In the genomic region with DNA sequence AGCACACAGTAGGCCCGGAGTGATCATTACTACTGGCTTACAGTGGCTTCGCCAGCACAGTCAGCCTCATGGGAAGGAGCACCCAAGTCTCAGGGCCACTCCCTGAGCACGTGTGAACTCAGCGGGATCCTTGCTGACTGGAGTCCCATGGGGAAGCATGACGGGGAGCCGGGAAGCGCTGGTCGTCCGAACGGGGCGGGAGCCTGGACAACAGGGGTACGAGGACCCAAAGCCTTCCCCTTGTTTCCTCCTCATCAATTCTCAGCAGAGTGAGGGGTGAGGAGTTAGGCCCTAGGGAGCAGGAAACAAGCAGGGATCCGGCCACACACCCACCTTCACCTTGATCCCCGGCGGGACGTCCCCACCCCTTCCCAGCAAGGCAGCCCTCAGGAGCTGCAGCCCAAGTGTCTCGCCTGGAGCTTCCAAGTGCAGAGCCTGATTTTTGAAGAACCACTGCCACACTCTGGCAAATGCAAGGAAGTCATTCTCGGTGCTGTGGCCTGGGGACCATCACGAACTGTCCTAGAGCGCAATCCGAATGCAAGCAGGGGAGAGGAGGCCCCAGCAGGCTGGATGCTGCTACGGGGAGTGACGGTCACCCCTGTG, we compare ENCODE assay signal across 8 cellular contexts.
DNase-seq lines count a peak whose midpoint lies in the region; ATAC-seq and TF ChIP-seq lines count a peak whose summit lies in the region.

No MANE protein-coding gene starts in this region.

- H3K36me3 ChIP-seq in NT2/D1 (ENCODE audit: insufficient read depth, insufficient read length, low read length) (no peaks in the 10 kb centered on the region), mucosa of stomach (ENCODE audit: control insufficient read depth, insufficient read depth, low read length) (no peaks in the 10 kb centered on the region)

- peak overlapping the region; percentile 22 for H3K4me3 ChIP-seq in NT2/D1 (ENCODE audit: insufficient read length, low read depth)
- no peak overlapping the region for H3K4me3 ChIP-seq in mucosa of stomach (ENCODE audit: low read length)

- peaks cover 17% of the 10 kb centered on the region for H3K4me1 ChIP-seq in NT2/D1 (ENCODE audit: insufficient read depth, insufficient read length)
- H3K4me1 ChIP-seq in mucosa of stomach (ENCODE audit: control insufficient read depth, insufficient read depth, low read length), result peaks cover 11% of the 10 kb centered on the region

- DNase-seq in NCI-H345 (lab: John Stamatoyannopoulos, UW), result peak; percentile 31
- DNase-seq in NCI-H345 treated with DMSO at 0.1 percent for 48 hours (lab: John Stamatoyannopoulos, UW; ENCODE audit: unreplicated experiment), result no peak
- DNase-seq in NT2/D1 (ENCODE audit: low read depth, low spot score), result peak; percentile 90
- peak; percentile 36 to 39 for DNase-seq in erythroblast (lab: John Stamatoyannopoulos, UW)
- DNase-seq in HK-2 (ENCODE audit: unreplicated experiment), result no peak

- H3K27me3 ChIP-seq in NT2/D1 (ENCODE audit: insufficient read depth, insufficient read length) (no peaks in the 10 kb centered on the region), mucosa of stomach (ENCODE audit: control insufficient read depth, insufficient read depth, low read length) (no peaks in the 10 kb centered on the region)

- H3K9ac ChIP-seq in NT2/D1 (ENCODE audit: insufficient read length, low read depth) (peak overlapping the region; percentile 69), mucosa of stomach (ENCODE audit: low read length) (peak overlapping the region; percentile 19)

- TF ChIP-seq POLR2A in erythroblast (IDR thresholded peaks at IDR 0.05; ENCODE audit: low read length), result no peak

- ATAC-seq in HG03139 (IDR thresholded peaks at IDR 0.05; ENCODE audit: unreplicated experiment), result no peak
- no peak for ATAC-seq in HG02973 (IDR thresholded peaks at IDR 0.05; ENCODE audit: unreplicated experiment)

- H3K9me3 ChIP-seq in NT2/D1 (ENCODE audit: insufficient read depth, low read length), result no peaks in the 10 kb centered on the region
- no peaks in the 10 kb centered on the region for H3K9me3 ChIP-seq in mucosa of stomach (ENCODE audit: control insufficient read depth, low read length)

Comparison
In these comparisons a context has a peak if more than half of its experiments do, and no peak if none do; other contexts are left out.
1. DNase-seq: peak in NCI-H345 (single experiment), NT2/D1 (single experiment) and erythroblast (2 of 2); none in NCI-H345 treated with DMSO at 0.1 percent for 48 hours (single experiment) and HK-2 (single experiment).